27 cellular contexts compared by ENCODE assay signal in the genomic region with DNA sequence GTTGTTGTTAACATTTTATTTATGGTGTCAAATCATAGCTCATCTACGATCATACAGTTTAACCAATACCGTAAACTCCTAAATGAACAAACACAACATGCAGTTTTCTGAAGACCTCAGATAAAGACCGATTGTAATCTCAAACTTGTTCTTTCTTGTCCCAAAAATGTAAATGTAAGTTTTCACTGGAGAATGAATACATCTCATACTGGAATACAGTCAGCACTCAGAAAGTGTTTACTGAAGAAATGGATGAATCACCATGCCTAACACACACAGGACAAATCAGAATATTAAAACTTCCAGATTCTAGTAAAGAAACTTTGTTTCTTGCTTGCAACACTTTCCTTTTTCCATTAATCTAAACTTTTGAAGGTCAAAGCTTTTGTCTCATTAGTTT.
"Had no signal": no experiment of that assay in that cellular context is flagged by ENCODE, and none has a peak within 500 bp of the region (broad histone marks: within the 10 kb centered on the region; RNA-seq: fewer than 3 reads in every experiment).

No MANE protein-coding gene starts in this region.

- H3K4me1 Mint-ChIP-seq: activated CD4-positive, alpha-beta memory T cell treated with anti-CD3 and anti-CD28 coated beads, Interleukin-2, amount 10 ng/mL, durations not matched to agents 7 days and 5 days; activated naive CD4-positive, alpha-beta T cell treated with anti-CD3 and anti-CD28 coated beads, Interleukin-2, amount 50 U/mL, for 24 hours; memory B cell; nephron; T-helper 17 cell had no signal

- DNase-seq: activated CD4-positive, alpha-beta memory T cell treated with anti-CD3 and anti-CD28 coated beads, Interleukin-2, amount 10 ng/mL, durations not matched to agents 7 days and 5 days; activated CD4-positive, alpha-beta T cell treated with anti-CD3 and anti-CD28 coated beads for 4 hours; activated CD4-positive, CD25-positive, alpha-beta regulatory T cell; activated gamma-delta T cell treated with Interleukin-2 at 50 U/mL for 16 hours; activated T-cell treated with anti-CD3 and anti-CD28 coated beads for 4 hours; aorta; colonic mucosa; dorsolateral prefrontal cortex; effector memory CD8-positive, alpha-beta T cell; esophagus squamous epithelium; foreskin fibroblast; glutamatergic neuron; pancreas; psoas muscle; right cardiac atrium; stimulated activated CD4-positive, alpha-beta T cell treated with anti-CD3 and anti-CD28 coated beads, Interleukin-12 subunit alpha, Interleukin-12 subunit beta, amount 100 ng/mL, for 4 hours; substantia nigra; SW 1271; T-helper 17 cell; tibial artery had no signal

- H2AFZ ChIP-seq: hepatocyte had no signal

- H3K9me3 ChIP-seq: colonic mucosa, esophagus squamous epithelium, neutrophil, pancreas, psoas muscle, tibial artery had no signal

- H3K79me2 ChIP-seq: hepatocyte had no signal

- H3K4me1 ChIP-seq: colonic mucosa, esophagus squamous epithelium, pancreas, psoas muscle, tibial artery had no signal

- H3K36me3 ChIP-seq: colonic mucosa, esophagus squamous epithelium, neutrophil, pancreas, tibial artery had no signal

- H3K36me3 Mint-ChIP-seq: activated naive CD4-positive, alpha-beta T cell treated with anti-CD3 and anti-CD28 coated beads, Interleukin-2, amount 50 U/mL, for 24 hours; memory B cell had no signal

- H3K4me3 Mint-ChIP-seq: activated CD4-positive, alpha-beta memory T cell treated with anti-CD3 and anti-CD28 coated beads, Interleukin-2, amount 10 ng/mL, durations not matched to agents 7 days and 5 days; activated naive CD4-positive, alpha-beta T cell treated with anti-CD3 and anti-CD28 coated beads, Interleukin-2, amount 50 U/mL, for 24 hours; activated T-helper 1 cell treated with anti-CD3 and anti-CD28 coated beads, Interleukin-12 subunit alpha, Interleukin-12 subunit beta, Interleukin-2, Interleukin-4 antibody, amounts not matched to agents 30 ng/mL and 10 ng/mL and 1 ng/mL, durations not matched to agents 14 hours and 24 hours and 36 hours; effector memory CD8-positive, alpha-beta T cell; memory B cell; nephron; stimulated activated naive CD8-positive, alpha-beta T cell treated with anti-CD3 and anti-CD28 coated beads, Interleukin-15, Interleukin-2, amounts not matched to agents 100 ng/mL and 50 ng/mL, for 24 hours; T-helper 17 cell had no signal

- H3K27ac ChIP-seq: colonic mucosa, dorsolateral prefrontal cortex, esophagus squamous epithelium, hepatocyte, neutrophil, pancreas, psoas muscle, tibial artery had no signal

- ATAC-seq: effector memory CD8-positive, alpha-beta T cell; pancreas; psoas muscle; right cardiac atrium; T-helper 17 cell had no signal

- H3K27ac Mint-ChIP-seq: activated CD4-positive, alpha-beta memory T cell treated with anti-CD3 and anti-CD28 coated beads, Interleukin-2, amount 10 ng/mL, durations not matched to agents 7 days and 5 days; activated naive CD4-positive, alpha-beta T cell treated with anti-CD3 and anti-CD28 coated beads, Interleukin-2, amount 50 U/mL, for 24 hours; activated T-helper 1 cell treated with anti-CD3 and anti-CD28 coated beads, Interleukin-12 subunit alpha, Interleukin-12 subunit beta, Interleukin-2, Interleukin-4 antibody, amounts not matched to agents 30 ng/mL and 10 ng/mL and 1 ng/mL, durations not matched to agents 14 hours and 24 hours and 36 hours; effector memory CD8-positive, alpha-beta T cell; memory B cell; nephron; stimulated activated naive CD8-positive, alpha-beta T cell treated with anti-CD3 and anti-CD28 coated beads, Interleukin-15, Interleukin-2, amounts not matched to agents 100 ng/mL and 50 ng/mL, for 24 hours; T-helper 17 cell had no signal

- H3K27me3 ChIP-seq: colonic mucosa, dorsolateral prefrontal cortex, esophagus squamous epithelium, hepatocyte, neutrophil, pancreas, tibial artery had no signal

- H3K4me3 ChIP-seq: colonic mucosa, dorsolateral prefrontal cortex, esophagus squamous epithelium, hepatocyte, pancreas, psoas muscle, tibial artery had no signal

- H3K9me3 Mint-ChIP-seq: activated CD4-positive, alpha-beta memory T cell treated with anti-CD3 and anti-CD28 coated beads, Interleukin-2, amount 10 ng/mL, durations not matched to agents 7 days and 5 days; activated naive CD4-positive, alpha-beta T cell treated with anti-CD3 and anti-CD28 coated beads, Interleukin-2, amount 50 U/mL, for 24 hours; activated T-helper 1 cell treated with anti-CD3 and anti-CD28 coated beads, Interleukin-12 subunit alpha, Interleukin-12 subunit beta, Interleukin-2, Interleukin-4 antibody, amounts not matched to agents 30 ng/mL and 10 ng/mL and 1 ng/mL, durations not matched to agents 14 hours and 24 hours and 36 hours; effector memory CD8-positive, alpha-beta T cell; memory B cell; nephron; stimulated activated naive CD8-positive, alpha-beta T cell treated with anti-CD3 and anti-CD28 coated beads, Interleukin-15, Interleukin-2, amounts not matched to agents 100 ng/mL and 50 ng/mL, for 24 hours had no signal

- H3K4me2 ChIP-seq: hepatocyte had no signal
